Comparison of ENCODE assay signal across 12 cellular contexts in the genomic region with DNA sequence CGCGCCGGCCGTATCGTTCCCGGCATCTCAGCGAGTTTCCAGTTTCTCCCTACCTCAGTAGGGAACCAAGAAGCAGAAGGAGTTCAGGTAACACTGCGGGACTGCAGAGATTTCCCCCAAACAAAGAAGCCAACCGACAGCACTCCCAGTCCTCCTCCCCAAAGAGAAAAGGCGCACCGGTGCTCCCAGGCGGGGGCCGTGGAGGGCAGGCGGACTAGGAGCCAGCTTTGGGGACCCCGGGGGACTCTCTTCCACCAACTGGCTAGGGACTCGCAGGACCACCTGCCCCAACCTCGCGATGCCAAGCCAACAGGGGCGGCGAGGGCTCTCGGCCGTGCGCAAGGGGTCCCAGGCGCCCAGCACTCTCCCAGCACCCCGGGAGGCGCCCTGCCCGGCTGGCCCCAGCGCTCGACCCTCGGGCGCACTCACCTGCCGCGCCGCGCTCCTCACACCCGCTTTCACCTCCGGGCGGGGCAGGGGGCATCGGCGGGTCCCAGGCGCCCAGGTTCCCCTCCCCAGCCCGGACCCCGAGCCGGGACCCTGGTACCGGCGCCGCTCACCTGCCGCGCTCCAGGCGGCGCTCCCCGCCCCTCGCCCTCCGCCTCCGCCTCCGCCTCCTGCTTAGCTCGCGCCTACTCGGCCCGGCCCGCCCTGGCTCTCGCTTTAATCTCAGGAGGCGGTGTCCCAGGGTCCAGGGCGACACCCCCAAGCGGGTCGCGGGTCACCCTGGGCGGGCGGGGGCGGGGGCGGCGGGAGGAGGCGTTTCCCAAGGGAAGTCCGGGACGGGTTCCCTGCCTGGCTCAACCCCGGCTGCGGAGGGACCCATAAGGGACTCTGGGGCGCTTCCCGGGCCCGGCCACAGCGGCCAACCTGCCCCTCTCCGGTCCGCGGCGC. TPM values are rescaled to one million over a fixed set of nuclear protein-coding genes. Genes with fewer than 3 reads are reported as not detected.
DNase-seq lines count a peak whose midpoint lies in the region; ATAC-seq and TF ChIP-seq lines count a peak whose summit lies in the region.
"Had no signal": no experiment of that assay in that cellular context is flagged by ENCODE, and none has a peak within 500 bp of the region (broad histone marks: within the 10 kb centered on the region; RNA-seq: fewer than 3 reads in every experiment).

A gene (minus strand): TSS at position 638 of the 894 bp plus-strand sequence. CDS start 10,025 bp downstream, outside the sequence.

- H3K18ac ChIP-seq in H9 (ENCODE audit: insufficient read length, low read depth, low read length), result peak within 1 kb of the TSS; percentile 41

- H3K9me2 ChIP-seq in GM23248 (ENCODE audit: insufficient read depth), result no peaks in the 10 kb centered on the region

- in situ Hi-C loops in GM23248 (cut with MboI), result no loop called here

- H3K4ac ChIP-seq in H9 (ENCODE audit: low read depth, low read length), result no peak within 1 kb of the TSS

- H3T11ph ChIP-seq in H9 (ENCODE audit: low read length), result no peak within 1 kb of the TSS

- no peak within 1 kb of the TSS for H2BK15ac ChIP-seq in H9 (ENCODE audit: low read depth, low read length)

- H3K4me2 ChIP-seq in H9 (ENCODE audit: insufficient read depth, insufficient read length, low read length), result peak within 1 kb of the TSS; percentile 70
- peak within 1 kb of the TSS; percentile 71 for H3K4me2 ChIP-seq in parathyroid adenoma (ENCODE audit: low read length)
- H3K4me2 ChIP-seq in GM23248 (ENCODE audit: unreplicated experiment), result no peak within 1 kb of the TSS

- H3K4me3 ChIP-seq in WERI-Rb-1 (ENCODE audit: low read depth, low read length), result peak within 1 kb of the TSS; percentile 43
- H3K4me3 ChIP-seq in iPS-11a (ENCODE audit: low read depth, low read length), result peak within 1 kb of the TSS; percentile 71
- H3K4me3 ChIP-seq in parathyroid adenoma (ENCODE audit: low read depth, low read length), result peak within 1 kb of the TSS; percentile 54
- no peak within 1 kb of the TSS for H3K4me3 ChIP-seq in GM23248

- H3K4me3 Mint-ChIP-seq in H9, result peak within 1 kb of the TSS; percentile 78 to 90
- H3K4me3 Mint-ChIP-seq: stimulated activated naive B cell treated with anti-CD40 and anti-IgM and Interleukin-4, amounts not matched to agents 10 μg/mL and 1 μg/mL and 100 μg/mL, for 72 hours; T-helper 1 cell treated with Interleukin-12 subunit alpha and Interleukin-12 subunit beta and Interleukin-4 antibody, amounts not matched to agents 30 μg/mL and 1 μg/mL, for 36 hours had no signal

- H3K4me1 Mint-ChIP-seq in H9, result peaks cover 28 to 29% of the 10 kb centered on the region in 2 experiments
- H3K4me1 Mint-ChIP-seq: stimulated activated naive B cell treated with anti-CD40 and anti-IgM and Interleukin-4, amounts not matched to agents 10 μg/mL and 1 μg/mL and 100 μg/mL, for 72 hours had no signal

- ATAC-seq in HG02840 (IDR thresholded peaks at IDR 0.05; ENCODE audit: low FRiP score, unreplicated experiment) (no peak), GM21447 (IDR thresholded peaks at IDR 0.05; ENCODE audit: unreplicated experiment) (no peak), GM18867 (IDR thresholded peaks at IDR 0.05; ENCODE audit: unreplicated experiment) (no peak)

- no CpG with 5 or more reads among the region's 85 CpGs for WGBS in H9 (ENCODE audit: extremely low coverage, insufficient read length, low lambda C conversion rate)
- WGBS in GM23248 (ENCODE audit: low coverage in 1 of 2, low lambda C conversion rate in 2 of 2, missing lambda C conversion rate in 2 of 2), 2 experiments, result 2% methylated on average over 42 to 67 of the region's 85 CpGs

- no peak within 1 kb of the TSS for H4K91ac ChIP-seq in H9 (ENCODE audit: insufficient read length, low read depth, low read length)

- H3K23ac ChIP-seq in H9 (ENCODE audit: insufficient read length, low read depth, low read length), result no peak within 1 kb of the TSS

- no peak within 1 kb of the TSS for H2AFZ ChIP-seq in H9 (ENCODE audit: low read length)
- no peak within 1 kb of the TSS for H2AFZ ChIP-seq in parathyroid adenoma
- H2AFZ ChIP-seq in GM23248, result no peak within 1 kb of the TSS

- no peak within 1 kb of the TSS for H3K27ac ChIP-seq in H9 (ENCODE audit: insufficient read length, low read depth, low read length)
- H3K27ac ChIP-seq in WERI-Rb-1, result no peak within 1 kb of the TSS
- no peak within 1 kb of the TSS for H3K27ac ChIP-seq in parathyroid adenoma
- H3K27ac ChIP-seq in GM23248, result no peak within 1 kb of the TSS

- H3K4me1 ChIP-seq in H9 (ENCODE audit: insufficient read depth, low read length) (no peaks in the 10 kb centered on the region; the same call in 1 of the 2 replicates), parathyroid adenoma (no peaks in the 10 kb centered on the region), GM23248 (ENCODE audit: insufficient read depth) (no peaks in the 10 kb centered on the region)

- H4K8ac ChIP-seq in H9 (replicated peaks; ENCODE audit: insufficient read length, low read depth, low read length), result no peak within 1 kb of the TSS

- H2BK120ac ChIP-seq in H9 (ENCODE audit: low read depth, low read length, poor library complexity, severe bottlenecking), result no peak within 1 kb of the TSS

- DNase-seq in H9, result peak; percentile 74
- peak; percentile 71 for DNase-seq in WERI-Rb-1
- no peak for DNase-seq in GM23248
- DNase-seq: erythroblast; NCI-H1694 treated with DMSO at 0.1 percent for 48 hours; stimulated activated naive B cell treated with anti-CD40 and anti-IgM and Interleukin-4, amounts not matched to agents 10 μg/mL and 1 μg/mL and 100 μg/mL, for 72 hours had no signal

- H3K27me3 ChIP-seq in H9 (ENCODE audit: insufficient read depth, low read length), result peaks cover 10% of the 10 kb centered on the region; the same call in 1 of the 2 replicates
- peaks cover 25% of the 10 kb centered on the region for H3K27me3 ChIP-seq in WERI-Rb-1 (ENCODE audit: insufficient read depth, low read depth, severe bottlenecking)
- H3K27me3 ChIP-seq in parathyroid adenoma (ENCODE audit: control insufficient read depth, insufficient read depth, low read length), result no peaks in the 10 kb centered on the region
- peaks cover 65% of the 10 kb centered on the region for H3K27me3 ChIP-seq in GM23248 (replicated peaks; ENCODE audit: insufficient read depth)

- no peak within 1 kb of the TSS for H2BK12ac ChIP-seq in H9 (ENCODE audit: insufficient read length, low read depth, low read length)

- peaks cover 43% of the 10 kb centered on the region for H3K27me3 Mint-ChIP-seq in H9 (ENCODE audit: low read depth)

- no peak within 1 kb of the TSS for H2BK20ac ChIP-seq in H9 (ENCODE audit: low read depth, low read length, poor library complexity, severe bottlenecking)

- no peak within 1 kb of the TSS for H3K9ac ChIP-seq in H9 (ENCODE audit: extremely low read depth, insufficient read length, low read length)
- H3K9ac ChIP-seq in parathyroid adenoma, result no peak within 1 kb of the TSS
- H3K9ac ChIP-seq in GM23248, result no peak within 1 kb of the TSS

- no peak within 1 kb of the TSS for H4K5ac ChIP-seq in H9 (ENCODE audit: insufficient read length, low read depth, low read length)

- H2AK5ac ChIP-seq in H9 (ENCODE audit: insufficient read length, low read length), result no peak within 1 kb of the TSS

- H3F3A ChIP-seq in GM23248 (ENCODE audit: insufficient read depth), result no peaks in the 10 kb centered on the region

- H3K79me1 ChIP-seq in H9 (ENCODE audit: insufficient read depth, low read depth, low read length, poor library complexity, severe bottlenecking), result no peaks in the 10 kb centered on the region

- no peaks in the 10 kb centered on the region for H3K36me3 Mint-ChIP-seq in H9 (ENCODE audit: insufficient read depth in 1 of 3, low read depth in 3 of 3)
- H3K36me3 Mint-ChIP-seq: stimulated activated naive B cell treated with anti-CD40 and anti-IgM and Interleukin-4, amounts not matched to agents 10 μg/mL and 1 μg/mL and 100 μg/mL, for 72 hours had no signal

- H3K27ac Mint-ChIP-seq in H9, result no peak within 1 kb of the TSS
- H3K27ac Mint-ChIP-seq: stimulated activated naive B cell treated with anti-CD40 and anti-IgM and Interleukin-4, amounts not matched to agents 10 μg/mL and 1 μg/mL and 100 μg/mL, for 72 hours; T-helper 1 cell treated with Interleukin-12 subunit alpha and Interleukin-12 subunit beta and Interleukin-4 antibody, amounts not matched to agents 30 μg/mL and 1 μg/mL, for 36 hours had no signal

- H3K36me3 ChIP-seq in WERI-Rb-1, result no peaks in the 10 kb centered on the region
- H3K36me3 ChIP-seq in parathyroid adenoma (ENCODE audit: control insufficient read depth, insufficient read depth, low read length), result no peaks in the 10 kb centered on the region
- H3K36me3 ChIP-seq in GM23248 (ENCODE audit: low read depth), result no peaks in the 10 kb centered on the region

- H3K9me3 ChIP-seq in H9 (ENCODE audit: control insufficient read depth, low read depth, low read length) (no peaks in the 10 kb centered on the region), WERI-Rb-1 (ENCODE audit: severe bottlenecking) (no peaks in the 10 kb centered on the region), parathyroid adenoma (ENCODE audit: control insufficient read depth, low read length) (no peaks in the 10 kb centered on the region), GM23248 (ENCODE audit: low read depth) (no peaks in the 10 kb centered on the region)

- H4K20me1 ChIP-seq in H9 (ENCODE audit: control insufficient read depth, insufficient read depth, insufficient read length) (no peaks in the 10 kb centered on the region), GM23248 (ENCODE audit: insufficient read depth) (no peaks in the 10 kb centered on the region)

- peak within 1 kb of the TSS; percentile 36 for H3K14ac ChIP-seq in H9 (ENCODE audit: insufficient read depth, low read length)

- H3K79me2 ChIP-seq in H9 (ENCODE audit: insufficient read depth, low read length), result no peaks in the 10 kb centered on the region
- H3K79me2 ChIP-seq in parathyroid adenoma, result no peaks in the 10 kb centered on the region
- H3K79me2 ChIP-seq in GM23248 (ENCODE audit: insufficient read depth), result no peaks in the 10 kb centered on the region

- H3K9me3 Mint-ChIP-seq in H9, result no peaks in the 10 kb centered on the region
- H3K9me3 Mint-ChIP-seq: stimulated activated naive B cell treated with anti-CD40 and anti-IgM and Interleukin-4, amounts not matched to agents 10 μg/mL and 1 μg/mL and 100 μg/mL, for 72 hours; T-helper 1 cell treated with Interleukin-12 subunit alpha and Interleukin-12 subunit beta and Interleukin-4 antibody, amounts not matched to agents 30 μg/mL and 1 μg/mL, for 36 hours had no signal

- no peak for TF ChIP-seq CTCF in H9 (conservative IDR thresholded peaks at IDR 0.05)
- TF ChIP-seq CTCF in WERI-Rb-1 (IDR thresholded peaks at IDR 0.05; ENCODE audit: low read depth, low read length), result 0 out of 2 replicates have a peak, but pooled peaks have one; percentile 1
- no peak for TF ChIP-seq CTCF in parathyroid adenoma (IDR thresholded peaks at IDR 0.05)

- no peak within 1 kb of the TSS for H2BK5ac ChIP-seq in H9 (ENCODE audit: insufficient read length, low read length)

- H3K23me2 ChIP-seq in H9 (ENCODE audit: insufficient read length, low read depth, low read length, poor library complexity, severe bottlenecking), result peaks cover 13% of the 10 kb centered on the region

- H3K56ac ChIP-seq in H9 (ENCODE audit: insufficient read length, low read depth, low read length), result no peak within 1 kb of the TSS

RNA-seq across cellular contexts. Expression of the gene that starts here (rescaled TPM):
- total RNA-seq in H9 (2021), result 10.2 and 12.1 TPM in 2 replicates
- total RNA-seq in GM23248 (2014; rRNA removed; shearing (Covaris generic)), result not detected in 2 replicates
- not detected in 2 replicates for polyA plus RNA-seq in GM23248 (2016; fragmentation: Nextera tagmentation; extraction: Ambion mirVana)

Comparison
In these comparisons a context has a peak if more than half of its experiments do, and no peak if none do; other contexts are left out.
1. RNA of the gene that starts here (total RNA-seq): 10.2 to 12.1 TPM in H9; not detected in GM23248; every median in the first group is over 10 times any median in the second.